ENCODE assay signal across 23 cellular contexts in the genomic region with DNA sequence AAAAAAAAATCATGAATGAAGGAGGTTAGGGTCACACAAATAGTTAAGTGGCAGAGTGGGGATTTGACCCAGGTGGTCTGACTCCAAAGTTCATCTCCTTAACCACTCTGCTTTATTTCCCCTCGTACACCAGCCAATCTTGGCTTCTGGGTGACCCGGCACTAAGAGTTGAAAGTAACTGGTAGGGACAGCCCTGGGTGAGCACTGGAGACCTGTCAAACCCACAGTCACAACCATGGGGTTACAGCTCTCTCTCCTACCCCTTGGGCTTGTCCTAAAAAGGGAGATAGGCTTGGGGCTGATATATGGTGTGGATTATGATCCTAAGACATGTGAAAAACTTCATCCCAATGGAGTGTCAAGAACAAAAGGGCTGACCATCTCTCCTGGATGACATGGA. TPM values are rescaled to one million over a fixed set of nuclear protein-coding genes. Genes with fewer than 3 reads are reported as not detected.
DNase-seq lines count a peak whose midpoint lies in the region; ATAC-seq and TF ChIP-seq lines count a peak whose summit lies in the region.
"Had no signal": no experiment of that assay in that cellular context is flagged by ENCODE, and none has a peak within 500 bp of the region (broad histone marks: within the 10 kb centered on the region; RNA-seq: fewer than 3 reads in every experiment).

No MANE protein-coding gene starts in this region.

- H3K27ac ChIP-seq in heart left ventricle = peak overlapping the region; percentile 44 to 97 (median 79)
- peak overlapping the region; percentile 28 to 38 for H3K27ac ChIP-seq in lung (ENCODE audit: low read depth in 1 of 2, low read length in 1 of 2)
- peak overlapping the region; percentile 33 for H3K27ac ChIP-seq in skeletal muscle tissue (ENCODE audit: low read depth, low read length)
- peak overlapping the region; percentile 73 to 97 for H3K27ac ChIP-seq in aorta (ENCODE audit: low read depth in 1 of 2, low read length in 2 of 2)
- no peak overlapping the region for H3K27ac ChIP-seq in endodermal cell (ENCODE audit: low read depth, low read length)
- H3K27ac ChIP-seq: BLaER1, colonic mucosa, foreskin keratinocyte had no signal

- H3K9me3 Mint-ChIP-seq in endodermal cell = no peaks in the 10 kb centered on the region
- H3K9me3 Mint-ChIP-seq: activated CD4-positive, alpha-beta T cell treated with anti-CD3 and anti-CD28 coated beads, Interleukin-2, amount 10 ng/mL, durations not matched to agents 24 days and 14 days; naive thymus-derived CD8-positive, alpha-beta T cell had no signal

- WGBS in heart left ventricle, 4 donors = 63 to 74% (median 66%) methylated on average over 2 of the region's 2 CpGs
- WGBS in lung, 2 donors = 84 to 90% methylated on average over 2 of the region's 2 CpGs
- WGBS in aorta, 2 donors = 36 to 44% methylated on average over 2 of the region's 2 CpGs
- WGBS in endodermal cell (ENCODE audit: insufficient coverage in 1 of 2, insufficient read length in 1 of 2), 2 experiments = 91% methylated on average over 2 of the region's 2 CpGs; no CpG with 5 or more reads in 1 of the 2 experiments

- H3K27me3 Mint-ChIP-seq in endodermal cell (ENCODE audit: insufficient read depth) = no peaks in the 10 kb centered on the region

- intact Hi-C loops in heart left ventricle (cut with DNase I) = no loop called here
- intact Hi-C loops in cardiac septum (cut with DNase I) = no loop called here
- intact Hi-C loops in aorta (cut with DNase I) = loop anchor here in 1 of 2 donors (5.0 kb wide), 1 partner anchor 55 kb away; no protein-coding TSS in a partner anchor

- H3K36me3 ChIP-seq in heart left ventricle (peaks cover 0 to 14% (median 0%) of the 10 kb centered on the region in 9 donors), lung (ENCODE audit: control insufficient read depth in 2 of 2, insufficient read depth in 2 of 2, low read length in 2 of 2) (no peaks in the 10 kb centered on the region), skeletal muscle tissue (ENCODE audit: control insufficient read depth in 3 of 3, insufficient read depth in 3 of 3, low read length in 3 of 3) (no peaks in the 10 kb centered on the region), aorta (ENCODE audit: control insufficient read depth in 1 of 2, insufficient read depth in 2 of 2, low read length in 1 of 2) (peaks cover 0 to 4% of the 10 kb centered on the region in 2 donors), endodermal cell (ENCODE audit: control insufficient read depth, insufficient read depth, low read length) (no peaks in the 10 kb centered on the region)
- H3K36me3 ChIP-seq: colonic mucosa had no signal

- H3K4me1 Mint-ChIP-seq in endodermal cell = peaks cover 24% of the 10 kb centered on the region
- H3K4me1 Mint-ChIP-seq: activated CD4-positive, alpha-beta T cell treated with anti-CD3 and anti-CD28 coated beads, Interleukin-2, amount 10 ng/mL, durations not matched to agents 24 days and 14 days; naive thymus-derived CD8-positive, alpha-beta T cell had no signal

- H3K9ac ChIP-seq in skeletal muscle tissue (ENCODE audit: low read depth in 1 of 3, low read length in 3 of 3) = no peak overlapping the region
- no peak overlapping the region for H3K9ac ChIP-seq in endodermal cell (ENCODE audit: extremely low read depth, low read length, poor library complexity, severe bottlenecking)
- H3K9ac ChIP-seq: BLaER1 had no signal

- H3K4me3 ChIP-seq in heart left ventricle = no peak overlapping the region
- no peak overlapping the region for H3K4me3 ChIP-seq in lung
- H3K4me3 ChIP-seq in skeletal muscle tissue (ENCODE audit: low read length in 3 of 3) = no peak overlapping the region
- H3K4me3 ChIP-seq in aorta (ENCODE audit: low read length in 2 of 2) = no peak overlapping the region
- H3K4me3 ChIP-seq in endodermal cell (ENCODE audit: low read length) = no peak overlapping the region
- H3K4me3 ChIP-seq: BLaER1, colonic mucosa, GM12878, K562 had no signal

- DNase-seq in heart left ventricle (no peak), cardiac septum (ENCODE audit: low spot score) (no peak), lung (ENCODE audit: low spot score) (no peak), aorta (no peak), mucosa of gallbladder (ENCODE audit: low spot score) (no peak), endodermal cell (no peak)
- DNase-seq: 8988T; activated CD4-positive, alpha-beta T cell treated with anti-CD3 and anti-CD28 coated beads, Interleukin-2, amount 10 ng/mL, durations not matched to agents 24 days and 14 days; activated CD8-positive, alpha-beta memory T cell treated with anti-CD3 and anti-CD28 coated beads, Interleukin-2, amount 50 U/mL, for 48 hours; activated gamma-delta T cell; amygdala; colonic mucosa; foreskin keratinocyte; GDM1; naive thymus-derived CD8-positive, alpha-beta T cell; NCI-H2029 treated with DMSO at 0.1 percent for 48 hours; stimulated activated naive CD4-positive, alpha-beta T cell; SW 1271 had no signal

- H3K27ac Mint-ChIP-seq in endodermal cell = no peak overlapping the region
- H3K27ac Mint-ChIP-seq: activated CD4-positive, alpha-beta T cell treated with anti-CD3 and anti-CD28 coated beads, Interleukin-2, amount 10 ng/mL, durations not matched to agents 24 days and 14 days; naive thymus-derived CD8-positive, alpha-beta T cell had no signal

- H3K4me1 ChIP-seq in heart left ventricle = peaks cover 20 to 100% (median 84%) of the 10 kb centered on the region in 12 donors
- peaks cover 11 to 55% of the 10 kb centered on the region in 2 donors for H3K4me1 ChIP-seq in lung (ENCODE audit: control insufficient read depth in 2 of 2, insufficient read depth in 2 of 2, low read length in 2 of 2)
- peaks cover 13 to 21% (median 16%) of the 10 kb centered on the region in 3 donors for H3K4me1 ChIP-seq in skeletal muscle tissue (ENCODE audit: control insufficient read depth in 3 of 3, insufficient read depth in 3 of 3, low read length in 3 of 3)
- peaks cover 15 to 21% of the 10 kb centered on the region in 2 donors for H3K4me1 ChIP-seq in aorta (ENCODE audit: control insufficient read depth in 1 of 2, insufficient read depth in 2 of 2, low read length in 2 of 2)
- H3K4me1 ChIP-seq in endodermal cell (ENCODE audit: control insufficient read depth, insufficient read depth, low read length) = no peaks in the 10 kb centered on the region
- H3K4me1 ChIP-seq: colonic mucosa had no signal

- TF ChIP-seq CTCF in heart left ventricle (IDR thresholded peaks at IDR 0.05) = no peak
- TF ChIP-seq CTCF in lung (IDR thresholded peaks at IDR 0.05; ENCODE audit: control extremely low read depth, extremely low read depth) = no peak
- no peak for TF ChIP-seq CTCF in endodermal cell (conservative IDR thresholded peaks at IDR 0.05)

- ATAC-seq in heart left ventricle (no peak), lung (ENCODE audit: insufficient read depth, low FRiP score) (no peak), aorta (ENCODE audit: low FRiP score) (no peak), GM19395 (IDR thresholded peaks at IDR 0.05; ENCODE audit: unreplicated experiment) (no peak)
- ATAC-seq: foreskin keratinocyte; GM12878; K562; naive thymus-derived CD8-positive, alpha-beta T cell had no signal

- no peaks in the 10 kb centered on the region for H3K36me3 Mint-ChIP-seq in endodermal cell (ENCODE audit: low read depth)
- H3K36me3 Mint-ChIP-seq: naive thymus-derived CD8-positive, alpha-beta T cell had no signal

- H3K27me3 ChIP-seq in heart left ventricle (no peaks in the 10 kb centered on the region), lung (ENCODE audit: control insufficient read depth, insufficient read depth) (no peaks in the 10 kb centered on the region), skeletal muscle tissue (ENCODE audit: control insufficient read depth in 3 of 3, insufficient read depth in 3 of 3, low read length in 3 of 3) (no peaks in the 10 kb centered on the region), aorta (ENCODE audit: control insufficient read depth in 1 of 2, insufficient read depth in 2 of 2, low read length in 1 of 2) (no peaks in the 10 kb centered on the region), endodermal cell (ENCODE audit: control insufficient read depth, insufficient read depth, low read length, poor library complexity, severe bottlenecking) (no peaks in the 10 kb centered on the region)
- H3K27me3 ChIP-seq: BLaER1, colonic mucosa had no signal

- TF ChIP-seq POLR2A in heart left ventricle (IDR thresholded peaks at IDR 0.05) = no peak

- no peaks in the 10 kb centered on the region for H3K9me3 ChIP-seq in heart left ventricle
- H3K9me3 ChIP-seq in lung (ENCODE audit: control insufficient read depth in 2 of 2, insufficient read depth in 1 of 2, low read length in 1 of 2) = no peaks in the 10 kb centered on the region
- no peaks in the 10 kb centered on the region for H3K9me3 ChIP-seq in skeletal muscle tissue (ENCODE audit: control insufficient read depth in 3 of 3, low read length in 3 of 3)
- no peaks in the 10 kb centered on the region for H3K9me3 ChIP-seq in aorta (ENCODE audit: control insufficient read depth, low read length)
- no peaks in the 10 kb centered on the region for H3K9me3 ChIP-seq in endodermal cell (ENCODE audit: control insufficient read depth, low read length)
- H3K9me3 ChIP-seq: BLaER1, colonic mucosa had no signal

- H3K4me3 Mint-ChIP-seq in endodermal cell = no peak overlapping the region
- H3K4me3 Mint-ChIP-seq: activated CD4-positive, alpha-beta T cell treated with anti-CD3 and anti-CD28 coated beads, Interleukin-2, amount 10 ng/mL, durations not matched to agents 24 days and 14 days; naive thymus-derived CD8-positive, alpha-beta T cell had no signal

RNA-seq across cellular contexts. Expression of a gene that starts 12.5 kb away (rescaled TPM):
- total RNA-seq in heart left ventricle = 1,000 to 10,000 TPM in 2 of 9 donors, 100 to 1,000 TPM in 7; 494 to 1,088 (median 585) TPM
- polyA plus RNA-seq in heart left ventricle = 100 to 1,000 TPM; 458 to 857 TPM
- total RNA-seq in cardiac septum = 739 TPM
- total RNA-seq in lung = 100 to 1,000 TPM; 212 to 398 TPM
- polyA plus RNA-seq in lung = 100 to 1,000 TPM; 400 to 517 TPM
- 66.8 TPM for total RNA-seq in skeletal muscle tissue
- 1,000 to 10,000 TPM; 2,521 to 2,714 TPM for total RNA-seq in aorta
- polyA plus RNA-seq in aorta = 1,000 to 10,000 TPM; 2,886 to 5,050 TPM
- 1,557 TPM for total RNA-seq in mucosa of gallbladder
- total RNA-seq in endodermal cell = 1 to 10 TPM in 1 of 2 donors, not detected in 1; 1.1 TPM
- 31.0 TPM for polyA plus RNA-seq in endodermal cell (2013, experiment 1 of 2)
- polyA plus RNA-seq in endodermal cell (2013, experiment 2 of 2) = 50.6 TPM
- total RNA-seq: activated CD4-positive, alpha-beta T cell treated with anti-CD3 and anti-CD28 coated beads, Interleukin-2, amount 10 ng/mL, durations not matched to agents 24 days and 14 days; naive thymus-derived CD8-positive, alpha-beta T cell had no signal
- polyA plus RNA-seq: naive thymus-derived CD8-positive, alpha-beta T cell had no signal

Comparison
In these comparisons a context has a peak if more than half of its experiments do, and no peak if none do; other contexts are left out.
1. RNA of a gene that starts 12.5 kb away (total RNA-seq): 2,521 to 2,714 TPM in aorta, 1,557 TPM in mucosa of gallbladder (single experiment), 739 TPM in cardiac septum (single experiment), 494 to 1,088 TPM in heart left ventricle, 212 to 398 TPM in lung and 66.8 TPM in skeletal muscle tissue (single experiment); 1.1 TPM in endodermal cell; every median in the first group is over 10 times any median in the second.